7 cellular contexts compared by ENCODE assay signal in genomic region chr19:10643968-10644290, GRCh38. TPM values are rescaled to one million over a fixed set of nuclear protein-coding genes. Genes with fewer than 3 reads are reported as not detected.
DNase-seq lines count a peak whose midpoint lies in the region; ATAC-seq and TF ChIP-seq lines count a peak whose summit lies in the region.
"Had no signal": no experiment of that assay in that cellular context is flagged by ENCODE, and none has a peak within 500 bp of the region (broad histone marks: within the 10 kb centered on the region; RNA-seq: fewer than 3 reads in every experiment).

No MANE protein-coding gene starts in this region.

- no peak for TF ChIP-seq CTCF in coronary artery (IDR thresholded peaks at IDR 0.05)
- no peak for TF ChIP-seq CTCF in sigmoid colon (IDR thresholded peaks at IDR 0.05)

- H3K4me3 ChIP-seq in coronary artery (no peak overlapping the region), sigmoid colon (no peak overlapping the region)
- H3K4me3 ChIP-seq: SJSA1 had no signal

- TF ChIP-seq EP300 in sigmoid colon (IDR thresholded peaks at IDR 0.05): no peak

- H3K9me3 ChIP-seq in sigmoid colon: no peaks in the 10 kb centered on the region
- H3K9me3 ChIP-seq: SJSA1 had no signal

- H3K4me1 ChIP-seq in sigmoid colon: peaks cover 0 to 12% (median 8%) of the 10 kb centered on the region in 4 donors
- H3K4me1 ChIP-seq: SJSA1 had no signal

- 59 to 68% methylated on average over 4 of the region's 4 CpGs for WGBS in sigmoid colon, 2 donors

- peaks cover 0 to 40% (median 0%) of the 10 kb centered on the region in 4 donors for H3K36me3 ChIP-seq in sigmoid colon

- intact Hi-C loops in sigmoid colon (cut with DNase I): loop anchor here (1.0 to 10.0 kb wide), 2 partner anchors 63 to 239 kb away; partner anchors contain the start of gene CDC37

- H3K27ac ChIP-seq in coronary artery (peak overlapping the region; percentile 32 to 71), sigmoid colon (peak overlapping the region; percentile 13 to 60 (median 33))
- H3K27ac ChIP-seq: SJSA1 had no signal

- no peak for ATAC-seq in GM19328 (IDR thresholded peaks at IDR 0.05; ENCODE audit: unreplicated experiment)

- no peaks in the 10 kb centered on the region for H3K27me3 ChIP-seq in sigmoid colon
- H3K27me3 ChIP-seq: SJSA1 had no signal

- no peak for TF ChIP-seq POLR2A in sigmoid colon (IDR thresholded peaks at IDR 0.05)

- DNase-seq in NCI-H2227 treated with DMSO at 0.1 percent for 48 hours (lab: John Stamatoyannopoulos, UW) (peak; percentile 28), coronary artery (ENCODE audit: low spot score) (no peak), sigmoid colon (no peak), DMS 273 (lab: John Stamatoyannopoulos, UW; ENCODE audit: unreplicated experiment) (no peak)
- no peak for DNase-seq in activated CD8-positive, alpha-beta memory T cell treated with anti-CD3 and anti-CD28 coated beads for 24 hours

RNA-seq across cellular contexts. Expression of gene ILF3, which starts 10.2 kb away (rescaled TPM):
- total RNA-seq in sigmoid colon: 100 to 1,000 TPM in 2 of 4 donors, 10 to 100 TPM in 2; 83.5 to 109 (median 94.8) TPM
- polyA plus RNA-seq in sigmoid colon: 100 to 1,000 TPM in 1 of 3 donors, 10 to 100 TPM in 2; 25.7 to 146 (median 30.6) TPM

RNA-seq across cellular contexts. Expression of gene SLC44A2, which starts 18.6 kb away (rescaled TPM):
- total RNA-seq in sigmoid colon: 10 to 100 TPM; 19.3 to 31.0 (median 25.3) TPM
- 10 to 100 TPM; 12.9 to 88.6 (median 23.4) TPM for polyA plus RNA-seq in sigmoid colon

RNA-seq across cellular contexts. Expression of gene AP1M2, which starts 56.8 kb away (rescaled TPM):
- total RNA-seq in sigmoid colon: 1 to 10 TPM in 2 of 4 donors, not detected in 2; 1.1 to 3.0 TPM
- 100 to 1,000 TPM in 2 of 3 donors, 10 to 100 TPM in 1; 95.8 to 178 (median 150) TPM for polyA plus RNA-seq in sigmoid colon

RNA-seq across cellular contexts. Expression of gene QTRT1, which starts 57.3 kb away (rescaled TPM):
- 10 to 100 TPM; 21.7 to 34.2 (median 29.7) TPM for total RNA-seq in sigmoid colon
- polyA plus RNA-seq in sigmoid colon: 10 to 100 TPM; 64.9 to 93.6 (median 69.8) TPM
